In the genomic region with DNA sequence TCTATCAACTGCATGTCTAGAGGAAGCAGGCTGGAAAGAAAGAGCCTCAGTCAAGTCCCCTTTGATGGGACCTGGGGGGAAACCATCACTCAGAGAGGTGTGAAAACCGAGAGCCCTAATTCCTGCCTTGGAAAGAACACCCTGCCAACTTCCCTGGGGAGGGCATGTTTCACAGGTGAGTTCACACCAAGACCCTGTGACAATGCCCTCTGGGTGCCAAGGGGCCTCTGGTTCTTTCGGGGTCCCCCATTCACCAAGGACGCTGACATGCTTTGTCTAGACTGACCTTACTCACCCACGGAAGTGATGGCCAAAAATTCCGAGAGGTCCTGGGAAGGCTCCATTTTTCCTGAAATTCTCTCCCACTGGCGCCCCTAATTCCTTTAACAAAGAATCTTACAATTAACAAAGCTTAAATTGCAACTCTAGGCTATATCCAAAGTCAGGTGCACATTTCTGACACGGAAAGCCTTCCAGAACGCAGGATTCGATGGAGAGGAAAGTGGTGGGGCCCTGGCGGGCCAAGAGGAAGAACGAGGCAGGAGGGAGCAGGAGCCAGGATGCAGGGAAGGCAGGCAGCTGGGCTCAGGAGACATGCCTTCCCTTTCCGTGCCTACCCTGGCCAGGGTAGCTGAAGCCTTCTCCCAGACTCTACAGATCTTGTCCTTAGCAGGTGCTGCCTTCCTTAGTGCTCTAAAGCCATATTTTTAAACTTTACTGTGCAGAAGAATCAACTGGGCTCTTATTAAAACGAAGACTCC, we compare ENCODE assay signal across 33 cellular contexts. TPM values are rescaled to one million over a fixed set of nuclear protein-coding genes. Genes with fewer than 3 reads are reported as not detected.
"Had no signal": no experiment of that assay in that cellular context is flagged by ENCODE, and none has a peak within 500 bp of the region (broad histone marks: within the 10 kb centered on the region; RNA-seq: fewer than 3 reads in every experiment).

No MANE protein-coding gene starts in this region.

- H3K9me3 ChIP-seq: colonic mucosa had no signal

- H3K4me1 Mint-ChIP-seq: central memory CD8-positive, alpha-beta T cell; naive B cell; stimulated activated naive B cell treated with anti-CD40 and anti-IgM and Interleukin-4, amounts not matched to agents 10 μg/mL and 1 μg/mL and 100 μg/mL, for 72 hours had no signal

- ATAC-seq: effector memory CD8-positive, alpha-beta T cell; foreskin keratinocyte; gastroesophageal sphincter; heart left ventricle; left lung; psoas muscle; right cardiac atrium; stimulated activated naive B cell treated with anti-CD40 and anti-IgM and Interleukin-4, amounts not matched to agents 10 μg/mL and 1 μg/mL and 100 μg/mL, for 72 hours had no signal

- H3K4me1 ChIP-seq: colonic mucosa, foreskin keratinocyte had no signal

- H3K36me3 ChIP-seq: colonic mucosa, gastroesophageal sphincter, left lung, tibial nerve had no signal

- H3K4me3 ChIP-seq: colonic mucosa, gastroesophageal sphincter, heart left ventricle, hepatocyte, left lung, psoas muscle, thoracic aorta, tibial nerve had no signal

- H3K27ac ChIP-seq: colonic mucosa, foreskin keratinocyte, gastroesophageal sphincter, hepatocyte, left lung, psoas muscle, thoracic aorta had no signal

- H3K27ac Mint-ChIP-seq: effector memory CD8-positive, alpha-beta T cell; natural killer cell treated with Interleukin-12 subunit alpha and Interleukin-12 subunit beta and Interleukin-15 and Interleukin-18, amount 100 ng/mL, for 72 hours; stimulated activated naive CD8-positive, alpha-beta T cell treated with anti-CD3 and anti-CD28 coated beads, Interleukin-15, Interleukin-2, amounts not matched to agents 100 ng/mL and 50 ng/mL, for 24 hours had no signal

- H3K4me3 Mint-ChIP-seq: central memory CD8-positive, alpha-beta T cell; effector memory CD8-positive, alpha-beta T cell; naive B cell; natural killer cell treated with Interleukin-12 subunit alpha and Interleukin-12 subunit beta and Interleukin-15 and Interleukin-18, amount 100 ng/mL, for 72 hours; stimulated activated naive B cell treated with anti-CD40 and anti-IgM and Interleukin-4, amounts not matched to agents 10 μg/mL and 1 μg/mL and 100 μg/mL, for 72 hours; stimulated activated naive CD8-positive, alpha-beta T cell treated with anti-CD3 and anti-CD28 coated beads, Interleukin-15, Interleukin-2, amounts not matched to agents 100 ng/mL and 50 ng/mL, for 24 hours had no signal

- DNase-seq: colonic mucosa; dermis blood vessel endothelial cell; effector memory CD8-positive, alpha-beta T cell; foreskin keratinocyte; heart left ventricle; left cardiac atrium; left lung; mammary epithelial cell; mesendoderm; naive B cell; nucleus accumbens; psoas muscle; small intestine; stimulated activated CD4-positive, alpha-beta T cell treated with anti-CD3 and anti-CD28 coated beads, Interleukin-15, amount 100 ng/mL, for 24 hours; stimulated activated CD4-positive, alpha-beta T cell treated with anti-CD3 and anti-CD28 coated beads, Interleukin-2, amount 100 ng/mL, for 48 hours; stimulated activated naive B cell treated with anti-CD40 and anti-IgM and Interleukin-4, amounts not matched to agents 10 μg/mL and 1 μg/mL and 100 μg/mL, for 72 hours had no signal

- H3K27me3 ChIP-seq: colonic mucosa, foreskin keratinocyte, gastroesophageal sphincter, heart left ventricle, hepatocyte, left lung, tibial nerve had no signal

- H3K27me3 Mint-ChIP-seq: central memory CD8-positive, alpha-beta T cell had no signal

RNA-seq across cellular contexts. Expression of gene VSTM4, which starts 23.7 kb away (rescaled TPM):
- total RNA-seq: foreskin keratinocyte had no signal
- polyA plus RNA-seq: foreskin keratinocyte, mammary epithelial cell had no signal

RNA-seq across cellular contexts. Expression of gene FAM170B, which starts 42.2 kb away (rescaled TPM):
- total RNA-seq: chondrocyte, colonic mucosa, dermis blood vessel endothelial cell, fibroblast of lung, foreskin keratinocyte, gastroesophageal sphincter, heart left ventricle, hepatocyte, kidney epithelial cell, left cardiac atrium, lower leg skin, mammary epithelial cell, mononuclear cell, osteocyte, psoas muscle, renal cortical epithelial cell, right cardiac atrium, thoracic aorta, ureter had no signal
- polyA plus RNA-seq: esophagus, fibroblast of lung, foreskin keratinocyte, heart left ventricle, hepatocyte, mammary epithelial cell, right cardiac atrium, small intestine had no signal
